ENCODE assay signal across 15 cellular contexts in the genomic region with DNA sequence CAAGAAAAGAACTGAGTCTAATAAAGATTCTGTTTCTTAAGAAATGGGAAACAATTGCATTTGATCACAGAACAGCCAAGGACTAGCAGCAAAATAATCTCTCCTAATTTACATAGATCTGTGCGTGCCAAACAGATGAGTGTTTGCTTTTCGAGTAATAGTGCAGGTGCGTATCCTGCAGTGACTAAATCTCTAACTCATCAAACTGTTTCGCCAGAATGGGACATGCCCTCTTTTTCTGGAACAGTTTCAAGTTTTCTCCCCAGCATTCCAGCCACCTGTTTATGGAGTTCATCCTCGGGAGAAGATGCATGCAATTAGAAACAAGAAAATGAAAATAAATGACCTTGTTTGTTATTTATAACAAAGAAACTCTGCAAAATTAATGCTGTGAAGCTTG. TPM values are rescaled to one million over a fixed set of nuclear protein-coding genes. Genes with fewer than 3 reads are reported as not detected.
DNase-seq lines count a peak whose midpoint lies in the region; ATAC-seq, FAIRE-seq and TF ChIP-seq lines count a peak whose summit lies in the region.
"Had no signal": no experiment of that assay in that cellular context is flagged by ENCODE, and none has a peak within 500 bp of the region (broad histone marks: within the 10 kb centered on the region; RNA-seq: fewer than 3 reads in every experiment).

No MANE protein-coding gene starts in this region.

- no peak overlapping the region for H3K4me3 ChIP-seq in bronchial epithelial cell (ENCODE audit: low read depth, low read length)

- ATAC-seq in HG03457 (IDR thresholded peaks at IDR 0.05; ENCODE audit: unreplicated experiment), result no peak
- no peak for ATAC-seq in HG03354 (IDR thresholded peaks at IDR 0.05; ENCODE audit: poor library complexity, severe bottlenecking, unreplicated experiment)
- ATAC-seq: activated CD8-positive, alpha-beta memory T cell treated with anti-CD3 and anti-CD28 coated beads, Interleukin-2, amount 10 ng/mL, durations not matched to agents 7 days and 5 days; stimulated activated naive CD8-positive, alpha-beta T cell treated with anti-CD3 and anti-CD28 coated beads, Interleukin-15, amount 100 ng/mL, for 72 hours had no signal

- no peaks in the 10 kb centered on the region for H3K36me3 ChIP-seq in bronchial epithelial cell (ENCODE audit: control insufficient read depth, insufficient read depth, low read length)
- H3K36me3 ChIP-seq: WERI-Rb-1 had no signal

- TF ChIP-seq CTCF in bronchial epithelial cell (IDR thresholded peaks at IDR 0.05; ENCODE audit: insufficient read depth, low read length, severe bottlenecking), result no peak

- peaks cover 16% of the 10 kb centered on the region for H3K27me3 ChIP-seq in bronchial epithelial cell (ENCODE audit: control insufficient read depth, insufficient read depth, low read length)

- TF ChIP-seq POLR2A in GM12891 (IDR thresholded peaks at IDR 0.05; ENCODE audit: low read depth, low read length), result no peak

- FAIRE-seq in bronchial epithelial cell (lab: Jason Lieb, UNC) (no peak), GM12891 (lab: Jason Lieb, UNC) (no peak)
- FAIRE-seq: endothelial cell of umbilical vein had no signal

- DNase-seq in HT-29 (ENCODE audit: low spot score) (peak; percentile 63), NCI-H2171 (lab: John Stamatoyannopoulos, UW) (peak; percentile 69), bronchial epithelial cell (ENCODE audit: low read depth) (peak; percentile 91), retina (peak; percentile 8), GM12891 (ENCODE audit: insufficient read length, low spot score) (no peak)
- DNase-seq: activated CD8-positive, alpha-beta memory T cell treated with anti-CD3 and anti-CD28 coated beads, Interleukin-2, amount 10 ng/mL, durations not matched to agents 7 days and 5 days; GDM1; mammary epithelial cell; MM.1S; stimulated activated naive CD8-positive, alpha-beta T cell treated with anti-CD3 and anti-CD28 coated beads, Interleukin-15, amount 100 ng/mL, for 72 hours; WERI-Rb-1 had no signal

TF ChIP-seq in GM12891, 5 proteins besides CTCF, POLR2A, EP300 and RAD21:
- TF ChIP-seq PAX5 (IDR thresholded peaks at IDR 0.05; ENCODE audit: insufficient read depth, low read length, severe bottlenecking) (no peak), POU2F2 (IDR thresholded peaks at IDR 0.05; ENCODE audit: low read depth, low read length) (no peak), TAF1 (IDR thresholded peaks at IDR 0.05; ENCODE audit: low read depth, low read length) (no peak), SPI1 (IDR thresholded peaks at IDR 0.05; ENCODE audit: low read depth, low read length) (no peak), POLR2AphosphoS5 (IDR thresholded peaks at IDR 0.05; ENCODE audit: low read depth, low read length) (no peak)

RNA-seq across cellular contexts. Expression of gene TOX3, which starts 5.7 kb away (rescaled TPM):
- total RNA-seq in HT-29 (2014; rRNA removed; shearing (Covaris generic)), result 5.7 and 7.1 TPM in 2 replicates
- under 0.01 and 0.13 TPM in 2 replicates for total RNA-seq in bronchial epithelial cell
- not detected for polyA plus RNA-seq in GM12891 (2012; ENCODE audit: low read depth, missing spikeins)
- total RNA-seq: activated CD8-positive, alpha-beta memory T cell treated with anti-CD3 and anti-CD28 coated beads, Interleukin-2, amount 10 ng/mL, durations not matched to agents 7 days and 5 days; endothelial cell of umbilical vein had no signal
- polyA plus RNA-seq: CD14-positive monocyte, endothelial cell of umbilical vein, mammary epithelial cell had no signal
